27 cellular contexts compared by ENCODE assay signal in the genomic region with DNA sequence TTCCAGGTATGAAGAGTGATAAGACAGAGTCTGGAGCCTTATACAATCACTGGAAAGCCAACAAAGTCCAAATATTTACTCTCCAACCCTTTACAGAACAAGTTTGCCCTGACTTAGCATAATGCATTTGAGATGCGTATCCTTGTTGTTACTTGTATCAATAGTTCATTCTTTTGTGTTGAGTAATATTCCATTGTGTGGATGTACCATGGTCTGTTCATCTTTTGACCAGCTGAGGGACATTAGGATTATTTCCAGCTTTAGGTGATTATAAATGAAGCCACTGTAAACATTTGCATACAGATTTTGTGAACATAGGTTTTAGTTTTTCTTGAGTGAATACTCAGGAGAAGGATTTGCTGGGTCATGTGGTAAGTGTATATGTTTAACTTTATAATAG.
"Had no signal": no experiment of that assay in that cellular context is flagged by ENCODE, and none has a peak within 500 bp of the region (broad histone marks: within the 10 kb centered on the region; RNA-seq: fewer than 3 reads in every experiment).

No MANE protein-coding gene starts in this region.

- H3K4me2 ChIP-seq: neural progenitor cell, smooth muscle cell had no signal

- ATAC-seq: heart right ventricle; left cardiac atrium; left lung; naive thymus-derived CD4-positive, alpha-beta T cell; sciatic nerve; stimulated activated naive CD8-positive, alpha-beta T cell treated with anti-CD3 and anti-CD28 coated beads, Interleukin-15, amount 100 ng/mL, for 72 hours had no signal

- H2AFZ ChIP-seq: neural progenitor cell, parathyroid adenoma had no signal

- FAIRE-seq: endothelial cell of umbilical vein, islet of Langerhans had no signal

- H3K9me3 ChIP-seq: esophagus squamous epithelium, heart right ventricle, left lung, thyroid gland, vagina had no signal

- H3K27ac ChIP-seq: esophagus squamous epithelium, heart right ventricle, left lung, neural progenitor cell, parathyroid adenoma, thyroid gland, vagina had no signal

- H3K27me3 ChIP-seq: esophagus squamous epithelium, heart right ventricle, left lung, neural progenitor cell, thyroid gland, vagina had no signal

- H3K9ac ChIP-seq: neural progenitor cell, parathyroid adenoma had no signal

- H3K4me3 ChIP-seq: esophagus squamous epithelium, heart right ventricle, left lung, neural progenitor cell, smooth muscle cell, thyroid gland, vagina had no signal

- DNase-seq: dermis blood vessel endothelial cell; effector memory CD4-positive, alpha-beta T cell; esophagus squamous epithelium; foreskin melanocyte; glutamatergic neuron; heart right ventricle; hippocampal formation; left cardiac atrium; left lung; mesenchymal stem cell; midbrain; naive thymus-derived CD4-positive, alpha-beta T cell; stimulated activated CD4-positive, alpha-beta T cell treated with anti-CD3 and anti-CD28 coated beads, Interleukin-12 subunit alpha, Interleukin-12 subunit beta, amount 100 ng/mL, for 4 hours; stimulated activated CD4-positive, alpha-beta T cell treated with anti-CD3 and anti-CD28 coated beads, Interleukin-1b, Interleukin-23, amount 100 ng/mL, for 48 hours; stimulated activated CD4-positive, alpha-beta T cell treated with anti-CD3 and anti-CD28 coated beads, Interleukin-4, amount 100 ng/mL, for 1 hour; stimulated activated CD8-positive, alpha-beta memory T cell treated with anti-CD3 and anti-CD28 coated beads, Interleukin-4, amount 100 ng/mL, for 48 hours; stimulated activated naive CD4-positive, alpha-beta T cell; stimulated activated naive CD8-positive, alpha-beta T cell treated with anti-CD3 and anti-CD28 coated beads, Interleukin-15, amount 100 ng/mL, for 72 hours; thyroid gland; trophoblast cell had no signal
